2 cellular contexts compared by ENCODE assay signal in the genomic region with DNA sequence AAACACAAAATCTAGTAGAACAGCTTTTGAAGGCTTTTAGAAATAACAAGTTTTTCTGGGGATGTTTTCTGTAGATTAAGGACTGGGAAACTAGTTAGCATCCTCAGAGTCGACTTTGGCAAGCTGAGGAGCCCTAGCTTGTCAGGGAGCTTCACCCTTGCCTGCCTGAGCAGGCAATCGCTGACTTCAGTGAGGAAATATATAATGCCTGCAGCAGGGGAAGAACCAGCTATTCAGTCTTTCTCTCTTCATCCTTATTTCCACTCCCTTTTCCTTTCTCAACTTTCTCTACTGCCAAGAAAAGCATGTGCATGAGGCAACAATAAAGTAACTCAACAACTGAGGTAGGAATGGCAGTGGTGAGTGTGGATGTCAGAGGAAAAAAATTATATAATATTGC.
TF ChIP-seq lines count a peak whose summit lies in the region.

No MANE protein-coding gene starts in this region.

TF ChIP-seq in GM23338, 12 proteins besides CTCF, POLR2A, EP300 and RAD21 (continues in another document):
- no peak for TF ChIP-seq EZH2phosphoT487 (IDR thresholded peaks at IDR 0.05; ENCODE audit: unreplicated experiment)
- no peak for TF ChIP-seq ZNF331 (CRISPR knock-in tag; IDR thresholded peaks at IDR 0.05; ENCODE audit: low read depth)
- TF ChIP-seq, protein P1, sequence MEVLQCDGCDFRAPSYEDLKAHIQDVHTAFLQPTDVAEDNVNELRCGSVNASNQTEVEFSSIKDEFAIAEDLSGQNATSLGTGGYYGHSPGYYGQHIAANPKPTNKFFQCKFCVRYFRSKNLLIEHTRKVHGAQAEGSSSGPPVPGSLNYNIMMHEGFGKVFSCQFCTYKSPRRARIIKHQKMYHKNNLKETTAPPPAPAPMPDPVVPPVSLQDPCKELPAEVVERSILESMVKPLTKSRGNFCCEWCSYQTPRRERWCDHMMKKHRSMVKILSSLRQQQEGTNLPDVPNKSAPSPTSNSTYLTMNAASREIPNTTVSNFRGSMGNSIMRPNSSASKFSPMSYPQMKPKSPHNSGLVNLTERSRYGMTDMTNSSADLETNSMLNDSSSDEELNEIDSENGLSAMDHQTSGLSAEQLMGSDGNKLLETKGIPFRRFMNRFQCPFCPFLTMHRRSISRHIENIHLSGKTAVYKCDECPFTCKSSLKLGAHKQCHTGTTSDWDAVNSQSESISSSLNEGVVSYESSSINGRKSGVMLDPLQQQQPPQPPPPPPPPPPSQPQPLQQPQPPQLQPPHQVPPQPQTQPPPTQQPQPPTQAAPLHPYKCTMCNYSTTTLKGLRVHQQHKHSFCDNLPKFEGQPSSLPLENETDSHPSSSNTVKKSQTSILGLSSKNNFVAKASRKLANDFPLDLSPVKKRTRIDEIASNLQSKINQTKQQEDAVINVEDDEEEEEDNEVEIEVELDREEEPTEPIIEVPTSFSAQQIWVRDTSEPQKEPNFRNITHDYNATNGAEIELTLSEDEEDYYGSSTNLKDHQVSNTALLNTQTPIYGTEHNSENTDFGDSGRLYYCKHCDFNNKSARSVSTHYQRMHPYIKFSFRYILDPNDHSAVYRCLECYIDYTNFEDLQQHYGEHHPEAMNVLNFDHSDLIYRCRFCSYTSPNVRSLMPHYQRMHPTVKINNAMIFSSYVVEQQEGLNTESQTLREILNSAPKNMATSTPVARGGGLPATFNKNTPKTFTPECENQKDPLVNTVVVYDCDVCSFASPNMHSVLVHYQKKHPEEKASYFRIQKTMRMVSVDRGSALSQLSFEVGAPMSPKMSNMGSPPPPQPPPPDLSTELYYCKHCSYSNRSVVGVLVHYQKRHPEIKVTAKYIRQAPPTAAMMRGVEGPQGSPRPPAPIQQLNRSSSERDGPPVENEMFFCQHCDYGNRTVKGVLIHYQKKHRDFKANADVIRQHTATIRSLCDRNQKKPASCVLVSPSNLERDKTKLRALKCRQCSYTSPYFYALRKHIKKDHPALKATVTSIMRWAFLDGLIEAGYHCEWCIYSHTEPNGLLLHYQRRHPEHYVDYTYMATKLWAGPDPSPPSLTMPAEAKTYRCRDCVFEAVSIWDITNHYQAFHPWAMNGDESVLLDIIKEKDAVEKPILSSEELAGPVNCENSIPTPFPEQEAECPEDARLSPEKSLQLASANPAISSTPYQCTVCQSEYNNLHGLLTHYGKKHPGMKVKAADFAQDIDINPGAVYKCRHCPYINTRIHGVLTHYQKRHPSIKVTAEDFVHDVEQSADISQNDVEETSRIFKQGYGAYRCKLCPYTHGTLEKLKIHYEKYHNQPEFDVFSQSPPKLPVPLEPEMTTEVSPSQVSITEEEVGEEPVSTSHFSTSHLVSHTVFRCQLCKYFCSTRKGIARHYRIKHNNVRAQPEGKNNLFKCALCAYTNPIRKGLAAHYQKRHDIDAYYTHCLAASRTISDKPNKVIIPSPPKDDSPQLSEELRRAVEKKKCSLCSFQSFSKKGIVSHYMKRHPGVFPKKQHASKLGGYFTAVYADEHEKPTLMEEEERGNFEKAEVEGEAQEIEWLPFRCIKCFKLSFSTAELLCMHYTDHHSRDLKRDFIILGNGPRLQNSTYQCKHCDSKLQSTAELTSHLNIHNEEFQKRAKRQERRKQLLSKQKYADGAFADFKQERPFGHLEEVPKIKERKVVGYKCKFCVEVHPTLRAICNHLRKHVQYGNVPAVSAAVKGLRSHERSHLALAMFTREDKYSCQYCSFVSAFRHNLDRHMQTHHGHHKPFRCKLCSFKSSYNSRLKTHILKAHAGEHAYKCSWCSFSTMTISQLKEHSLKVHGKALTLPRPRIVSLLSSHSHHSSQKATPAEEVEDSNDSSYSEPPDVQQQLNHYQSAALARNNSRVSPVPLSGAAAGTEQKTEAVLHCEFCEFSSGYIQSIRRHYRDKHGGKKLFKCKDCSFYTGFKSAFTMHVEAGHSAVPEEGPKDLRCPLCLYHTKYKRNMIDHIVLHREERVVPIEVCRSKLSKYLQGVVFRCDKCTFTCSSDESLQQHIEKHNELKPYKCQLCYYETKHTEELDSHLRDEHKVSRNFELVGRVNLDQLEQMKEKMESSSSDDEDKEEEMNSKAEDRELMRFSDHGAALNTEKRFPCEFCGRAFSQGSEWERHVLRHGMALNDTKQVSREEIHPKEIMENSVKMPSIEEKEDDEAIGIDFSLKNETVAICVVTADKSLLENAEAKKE (CRISPR knock-in tag; IDR thresholded peaks at IDR 0.05), result no peak
- TF ChIP-seq POLR2AphosphoS5 (IDR thresholded peaks at IDR 0.05; ENCODE audit: low read depth), result no peak
- TF ChIP-seq STAT1 (IDR thresholded peaks at IDR 0.05; ENCODE audit: unreplicated experiment), result no peak
- TF ChIP-seq EZH2 (IDR thresholded peaks at IDR 0.05; ENCODE audit: low read depth, unreplicated experiment), result no peak
- no peak for TF ChIP-seq CREB1 (CRISPR knock-in tag; IDR thresholded peaks at IDR 0.05; ENCODE audit: low read depth)
- TF ChIP-seq, protein P2, sequence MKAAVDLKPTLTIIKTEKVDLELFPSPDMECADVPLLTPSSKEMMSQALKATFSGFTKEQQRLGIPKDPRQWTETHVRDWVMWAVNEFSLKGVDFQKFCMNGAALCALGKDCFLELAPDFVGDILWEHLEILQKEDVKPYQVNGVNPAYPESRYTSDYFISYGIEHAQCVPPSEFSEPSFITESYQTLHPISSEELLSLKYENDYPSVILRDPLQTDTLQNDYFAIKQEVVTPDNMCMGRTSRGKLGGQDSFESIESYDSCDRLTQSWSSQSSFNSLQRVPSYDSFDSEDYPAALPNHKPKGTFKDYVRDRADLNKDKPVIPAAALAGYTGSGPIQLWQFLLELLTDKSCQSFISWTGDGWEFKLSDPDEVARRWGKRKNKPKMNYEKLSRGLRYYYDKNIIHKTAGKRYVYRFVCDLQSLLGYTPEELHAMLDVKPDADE (IDR thresholded peaks at IDR 0.05), result no peak
- TF ChIP-seq ZNF114 (CRISPR knock-in tag; IDR thresholded peaks at IDR 0.05), result no peak
- no peak for TF ChIP-seq NANOG (IDR thresholded peaks at IDR 0.05; ENCODE audit: borderline replicate concordance)

TF ChIP-seq in SK-N-SH, 30 proteins besides CTCF, POLR2A, EP300 and RAD21:
- TF ChIP-seq CHD2 (IDR thresholded peaks at IDR 0.05; ENCODE audit: low read length, partially characterized antibody), result no peak
- no peak for TF ChIP-seq FOXJ3 (CRISPR knock-in tag; IDR thresholded peaks at IDR 0.05)
- TF ChIP-seq SMC3 (IDR thresholded peaks at IDR 0.05; ENCODE audit: low read depth, low read length), result no peak
- TF ChIP-seq, protein P3, sequence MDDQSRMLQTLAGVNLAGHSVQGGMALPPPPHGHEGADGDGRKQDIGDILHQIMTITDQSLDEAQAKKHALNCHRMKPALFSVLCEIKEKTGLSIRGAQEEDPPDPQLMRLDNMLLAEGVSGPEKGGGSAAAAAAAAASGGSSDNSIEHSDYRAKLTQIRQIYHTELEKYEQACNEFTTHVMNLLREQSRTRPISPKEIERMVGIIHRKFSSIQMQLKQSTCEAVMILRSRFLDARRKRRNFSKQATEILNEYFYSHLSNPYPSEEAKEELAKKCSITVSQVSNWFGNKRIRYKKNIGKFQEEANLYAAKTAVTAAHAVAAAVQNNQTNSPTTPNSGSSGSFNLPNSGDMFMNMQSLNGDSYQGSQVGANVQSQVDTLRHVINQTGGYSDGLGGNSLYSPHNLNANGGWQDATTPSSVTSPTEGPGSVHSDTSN (IDR thresholded peaks at IDR 0.05), result no peak
- TF ChIP-seq, protein P4, sequence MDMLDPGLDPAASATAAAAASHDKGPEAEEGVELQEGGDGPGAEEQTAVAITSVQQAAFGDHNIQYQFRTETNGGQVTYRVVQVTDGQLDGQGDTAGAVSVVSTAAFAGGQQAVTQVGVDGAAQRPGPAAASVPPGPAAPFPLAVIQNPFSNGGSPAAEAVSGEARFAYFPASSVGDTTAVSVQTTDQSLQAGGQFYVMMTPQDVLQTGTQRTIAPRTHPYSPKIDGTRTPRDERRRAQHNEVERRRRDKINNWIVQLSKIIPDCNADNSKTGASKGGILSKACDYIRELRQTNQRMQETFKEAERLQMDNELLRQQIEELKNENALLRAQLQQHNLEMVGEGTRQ (IDR thresholded peaks at IDR 0.05; ENCODE audit: borderline replicate concordance, low read depth, low read length), result no peak
- no peak for TF ChIP-seq MXI1 (IDR thresholded peaks at IDR 0.05; ENCODE audit: low read depth, low read length)
- no peak for TF ChIP-seq TCF12 (IDR thresholded peaks at IDR 0.05)
- no peak for TF ChIP-seq RFX5 (IDR thresholded peaks at IDR 0.05; ENCODE audit: low read length)
- TF ChIP-seq NRF1 (IDR thresholded peaks at IDR 0.05; ENCODE audit: low read depth, low read length), result no peak
- TF ChIP-seq JUND (IDR thresholded peaks at IDR 0.05), result no peak
- no peak for TF ChIP-seq NFIC (IDR thresholded peaks at IDR 0.05; ENCODE audit: borderline replicate concordance)
- TF ChIP-seq TAF1 (IDR thresholded peaks at IDR 0.05; ENCODE audit: borderline replicate concordance, low read depth, low read length), result no peak
- TF ChIP-seq, protein P5, sequence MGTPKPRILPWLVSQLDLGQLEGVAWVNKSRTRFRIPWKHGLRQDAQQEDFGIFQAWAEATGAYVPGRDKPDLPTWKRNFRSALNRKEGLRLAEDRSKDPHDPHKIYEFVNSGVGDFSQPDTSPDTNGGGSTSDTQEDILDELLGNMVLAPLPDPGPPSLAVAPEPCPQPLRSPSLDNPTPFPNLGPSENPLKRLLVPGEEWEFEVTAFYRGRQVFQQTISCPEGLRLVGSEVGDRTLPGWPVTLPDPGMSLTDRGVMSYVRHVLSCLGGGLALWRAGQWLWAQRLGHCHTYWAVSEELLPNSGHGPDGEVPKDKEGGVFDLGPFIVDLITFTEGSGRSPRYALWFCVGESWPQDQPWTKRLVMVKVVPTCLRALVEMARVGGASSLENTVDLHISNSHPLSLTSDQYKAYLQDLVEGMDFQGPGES (IDR thresholded peaks at IDR 0.05; ENCODE audit: low read depth, low read length), result no peak
- no peak for TF ChIP-seq MEF2A (IDR thresholded peaks at IDR 0.05; ENCODE audit: borderline replicate concordance, low read depth)
- TF ChIP-seq, protein P6, sequence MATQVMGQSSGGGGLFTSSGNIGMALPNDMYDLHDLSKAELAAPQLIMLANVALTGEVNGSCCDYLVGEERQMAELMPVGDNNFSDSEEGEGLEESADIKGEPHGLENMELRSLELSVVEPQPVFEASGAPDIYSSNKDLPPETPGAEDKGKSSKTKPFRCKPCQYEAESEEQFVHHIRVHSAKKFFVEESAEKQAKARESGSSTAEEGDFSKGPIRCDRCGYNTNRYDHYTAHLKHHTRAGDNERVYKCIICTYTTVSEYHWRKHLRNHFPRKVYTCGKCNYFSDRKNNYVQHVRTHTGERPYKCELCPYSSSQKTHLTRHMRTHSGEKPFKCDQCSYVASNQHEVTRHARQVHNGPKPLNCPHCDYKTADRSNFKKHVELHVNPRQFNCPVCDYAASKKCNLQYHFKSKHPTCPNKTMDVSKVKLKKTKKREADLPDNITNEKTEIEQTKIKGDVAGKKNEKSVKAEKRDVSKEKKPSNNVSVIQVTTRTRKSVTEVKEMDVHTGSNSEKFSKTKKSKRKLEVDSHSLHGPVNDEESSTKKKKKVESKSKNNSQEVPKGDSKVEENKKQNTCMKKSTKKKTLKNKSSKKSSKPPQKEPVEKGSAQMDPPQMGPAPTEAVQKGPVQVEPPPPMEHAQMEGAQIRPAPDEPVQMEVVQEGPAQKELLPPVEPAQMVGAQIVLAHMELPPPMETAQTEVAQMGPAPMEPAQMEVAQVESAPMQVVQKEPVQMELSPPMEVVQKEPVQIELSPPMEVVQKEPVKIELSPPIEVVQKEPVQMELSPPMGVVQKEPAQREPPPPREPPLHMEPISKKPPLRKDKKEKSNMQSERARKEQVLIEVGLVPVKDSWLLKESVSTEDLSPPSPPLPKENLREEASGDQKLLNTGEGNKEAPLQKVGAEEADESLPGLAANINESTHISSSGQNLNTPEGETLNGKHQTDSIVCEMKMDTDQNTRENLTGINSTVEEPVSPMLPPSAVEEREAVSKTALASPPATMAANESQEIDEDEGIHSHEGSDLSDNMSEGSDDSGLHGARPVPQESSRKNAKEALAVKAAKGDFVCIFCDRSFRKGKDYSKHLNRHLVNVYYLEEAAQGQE (IDR thresholded peaks at IDR 0.05; ENCODE audit: low read depth, low read length), result no peak
- TF ChIP-seq YY1 (IDR thresholded peaks at IDR 0.05; ENCODE audit: low read depth), result no peak
- TF ChIP-seq RXRA (IDR thresholded peaks at IDR 0.05; ENCODE audit: borderline replicate concordance, low read depth), result no peak
- no peak for TF ChIP-seq GATA2 (CRISPR knock-in tag; IDR thresholded peaks at IDR 0.05)
- TF ChIP-seq FOXM1 (IDR thresholded peaks at IDR 0.05; ENCODE audit: low read depth), result no peak
